ENCODE assay signal across 8 cellular contexts in genomic region chr1:167219646-167220536, GRCh38. TPM values are rescaled to one million over a fixed set of nuclear protein-coding genes. Genes with fewer than 3 reads are reported as not detected.
DNase-seq lines count a peak whose midpoint lies in the region; ATAC-seq and TF ChIP-seq lines count a peak whose summit lies in the region.

No MANE protein-coding gene starts in this region.

- no peaks in the 10 kb centered on the region for H4K20me1 ChIP-seq in OCI-LY1 (ENCODE audit: insufficient read depth, low read length)

- intact Hi-C loops in mucosa of descending colon (cut with DNase I, micrococcal nuclease), result loop anchor here in 1 of 2 donors (10.0 kb wide), 1 partner anchor 155 kb away; no protein-coding TSS in a partner anchor

- peak overlapping the region; percentile 77 for H3K4me3 ChIP-seq in OCI-LY1 (ENCODE audit: low read depth, low read length, poor library complexity, severe bottlenecking)
- peak overlapping the region; percentile 50 for H3K4me3 ChIP-seq in mucosa of descending colon

- no peaks in the 10 kb centered on the region for H3F3A ChIP-seq in OCI-LY1 (ENCODE audit: insufficient read depth, low read length)

- H3K36me3 ChIP-seq in OCI-LY1 (ENCODE audit: insufficient read depth, low read length), result no peaks in the 10 kb centered on the region; the same call in 1 of the 2 replicates
- H3K36me3 ChIP-seq in mucosa of descending colon (ENCODE audit: low read depth), result no peaks in the 10 kb centered on the region

- no peak overlapping the region for H2AFZ ChIP-seq in OCI-LY1 (ENCODE audit: low read length)

- no peaks in the 10 kb centered on the region for H3K79me2 ChIP-seq in OCI-LY1 (ENCODE audit: insufficient read depth, low read length)

- TF ChIP-seq CTCF in OCI-LY1 (IDR thresholded peaks at IDR 0.05; ENCODE audit: low read length), result no peak
- TF ChIP-seq CTCF in mucosa of descending colon (IDR thresholded peaks at IDR 0.05), result no peak

- H3K9ac ChIP-seq in OCI-LY1 (ENCODE audit: low read length), result peak overlapping the region; percentile 98

- H3K4me1 ChIP-seq in OCI-LY1 (ENCODE audit: insufficient read depth, low read length, severe bottlenecking), result peaks cover 34% of the 10 kb centered on the region
- peaks cover 18% of the 10 kb centered on the region for H3K4me1 ChIP-seq in mucosa of descending colon (ENCODE audit: low read depth)

- peak overlapping the region; percentile 97 for H3K27ac ChIP-seq in OCI-LY1 (ENCODE audit: low read depth, low read length, poor library complexity, severe bottlenecking)
- H3K27ac ChIP-seq in epithelial cell of prostate, result peak overlapping the region; percentile 92

- ATAC-seq in GM21528 (IDR thresholded peaks at IDR 0.05; ENCODE audit: low FRiP score, unreplicated experiment) (peak; percentile 49), mucosa of descending colon (peak; percentile 70)

- DNase-seq in DMS 273 (lab: John Stamatoyannopoulos, UW; ENCODE audit: unreplicated experiment) (peak; percentile 98), HuH-7.5 (ENCODE audit: low spot score) (peak; percentile 31), activated T-cell treated with anti-CD3 and anti-CD28 coated beads for 1 hour (ENCODE audit: low read depth) (peak; percentile 89), epithelial cell of prostate (ENCODE audit: low read depth, low spot score) (no peak), mucosa of descending colon (peak; percentile 93 to 98 (median 95))
- DNase-seq in stimulated activated CD8-positive, alpha-beta memory T cell treated with anti-CD3 and anti-CD28 coated beads, Interleukin-4, amount 100 ng/mL, for 24 hours (ENCODE audit: low read depth), result peak; percentile 81

- no peaks in the 10 kb centered on the region for H3K27me3 ChIP-seq in OCI-LY1 (ENCODE audit: insufficient read depth, low read length)

- H3K9me3 ChIP-seq in OCI-LY1 (ENCODE audit: low read length), result no peaks in the 10 kb centered on the region
- H3K9me3 ChIP-seq in mucosa of descending colon, result no peaks in the 10 kb centered on the region

- peak overlapping the region; percentile 96 for H3K4me2 ChIP-seq in OCI-LY1 (ENCODE audit: low read length)

- no peaks in the 10 kb centered on the region for H3K9me2 ChIP-seq in OCI-LY1 (ENCODE audit: low read depth, low read length)

RNA-seq across cellular contexts. Expression of gene POU2F1, which starts 0.8 kb away (rescaled TPM):
- total RNA-seq in mucosa of descending colon, result 10 to 100 TPM; 16.9 to 18.5 (median 18.0) TPM
